24 cellular contexts compared by ENCODE assay signal in the genomic region with DNA sequence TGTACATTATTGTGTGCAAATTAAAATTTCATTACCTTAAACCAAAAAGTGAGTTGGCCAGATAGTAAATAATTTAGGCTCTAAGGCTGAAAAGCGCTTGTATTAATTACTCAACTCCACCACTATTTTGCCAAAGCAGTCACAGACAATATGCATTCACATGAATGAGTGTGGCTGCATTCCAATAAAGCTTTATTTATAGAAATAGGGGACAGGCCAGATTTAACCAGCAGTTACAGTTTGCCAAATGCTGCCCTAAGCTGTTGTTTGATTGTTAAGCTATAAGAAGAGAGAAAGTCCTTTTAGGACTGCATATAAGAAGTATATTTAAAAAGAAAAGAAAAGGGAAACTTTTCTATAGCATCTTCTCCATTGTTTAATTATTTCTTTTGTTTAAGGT.
"Had no signal": no experiment of that assay in that cellular context is flagged by ENCODE, and none has a peak within 500 bp of the region (broad histone marks: within the 10 kb centered on the region; RNA-seq: fewer than 3 reads in every experiment).

No MANE protein-coding gene starts in this region.

- H3K36me3 Mint-ChIP-seq: activated CD4-positive, alpha-beta memory T cell treated with anti-CD3 and anti-CD28 coated beads for 36 hours; activated naive CD4-positive, alpha-beta T cell treated with anti-CD3 and anti-CD28 coated beads, Interleukin-2, amount 50 U/mL, for 72 hours had no signal

- H3K27me3 ChIP-seq: ascending aorta, body of pancreas had no signal

- H3K9me3 Mint-ChIP-seq: activated B cell treated with CpG ODN at 0.5 μM for 24 hours; activated CD4-positive, alpha-beta memory T cell treated with anti-CD3 and anti-CD28 coated beads for 36 hours; activated CD4-positive, alpha-beta T cell treated with anti-CD3 and anti-CD28 coated beads, Interleukin-2, amount 10 ng/mL, durations not matched to agents 7 days and 5 days; activated naive CD8-positive, alpha-beta T cell treated with anti-CD3 and anti-CD28 coated beads, Interleukin-2, amount 50 U/mL, for 24 hours; activated T-cell treated with anti-CD3 and anti-CD28 coated beads, Interleukin-2, amount 50 U/mL, for 4 hours had no signal

- H3K9me3 ChIP-seq: ascending aorta, body of pancreas had no signal

- H3K4me1 ChIP-seq: ascending aorta, body of pancreas had no signal

- DNase-seq: activated B cell treated with CpG ODN at 0.5 μM for 24 hours; activated CD4-positive, alpha-beta memory T cell treated with anti-CD3 and anti-CD28 coated beads for 36 hours; activated CD4-positive, alpha-beta T cell treated with anti-CD3 and anti-CD28 coated beads for 1 hour; activated CD4-positive, alpha-beta T cell treated with anti-CD3 and anti-CD28 coated beads, Interleukin-2, amount 10 ng/mL, durations not matched to agents 7 days and 5 days; activated CD8-positive, alpha-beta memory T cell treated with anti-CD3 and anti-CD28 coated beads for 24 hours; activated effector memory CD4-positive, alpha-beta T cell treated with anti-CD3 and anti-CD28 coated beads, Interleukin-2, amount 50 U/mL, for 16 hours; activated naive CD4-positive, alpha-beta T cell treated with Interleukin-2 at 50 U/mL for 16 hours; activated naive CD8-positive, alpha-beta T cell treated with anti-CD3 and anti-CD28 coated beads, Interleukin-2, amount 50 U/mL, for 24 hours; activated T-cell treated with anti-CD3 and anti-CD28 coated beads, Interleukin-2, amount 50 U/mL, for 4 hours; amniotic stem cell; body of pancreas; Karpas-422; NCI-H1105 treated with DMSO at 0.1 percent for 48 hours; NCI-H1436 treated with DMSO at 0.1 percent for 48 hours; NCI-H1930; NCI-H2227 treated with DMSO at 0.1 percent for 48 hours; NCI-H510A; PC-3; SIG-M5; T-helper 17 cell; T-helper 9 cell had no signal

- H3K4me3 ChIP-seq: ascending aorta, body of pancreas, K562 had no signal

- H3K4me1 Mint-ChIP-seq: activated B cell treated with CpG ODN at 0.5 μM for 24 hours; activated CD4-positive, alpha-beta T cell treated with anti-CD3 and anti-CD28 coated beads, Interleukin-2, amount 10 ng/mL, durations not matched to agents 7 days and 5 days; activated naive CD8-positive, alpha-beta T cell treated with anti-CD3 and anti-CD28 coated beads, Interleukin-2, amount 50 U/mL, for 24 hours; T-helper 17 cell had no signal

- H3K27ac Mint-ChIP-seq: activated B cell treated with CpG ODN at 0.5 μM for 24 hours; activated CD4-positive, alpha-beta memory T cell treated with anti-CD3 and anti-CD28 coated beads for 36 hours; activated CD4-positive, alpha-beta T cell treated with anti-CD3 and anti-CD28 coated beads, Interleukin-2, amount 10 ng/mL, durations not matched to agents 7 days and 5 days; activated naive CD4-positive, alpha-beta T cell treated with anti-CD3 and anti-CD28 coated beads, Interleukin-2, amount 50 U/mL, for 72 hours; activated naive CD8-positive, alpha-beta T cell treated with anti-CD3 and anti-CD28 coated beads, Interleukin-2, amount 50 U/mL, for 24 hours; T-helper 17 cell had no signal

- ATAC-seq: activated naive CD4-positive, alpha-beta T cell treated with anti-CD3 and anti-CD28 coated beads, Interleukin-2, amount 50 U/mL, for 72 hours; activated naive CD8-positive, alpha-beta T cell treated with anti-CD3 and anti-CD28 coated beads, Interleukin-2, amount 50 U/mL, for 24 hours; activated T-cell treated with anti-CD3 and anti-CD28 coated beads, Interleukin-2, amount 50 U/mL, for 4 hours; body of pancreas; K562; PC-3; T-helper 17 cell had no signal

- H3K27me3 Mint-ChIP-seq: activated B cell treated with CpG ODN at 0.5 μM for 24 hours; activated CD4-positive, alpha-beta T cell treated with anti-CD3 and anti-CD28 coated beads, Interleukin-2, amount 10 ng/mL, durations not matched to agents 7 days and 5 days had no signal

- H3K27ac ChIP-seq: ascending aorta, body of pancreas had no signal

- H3K36me3 ChIP-seq: ascending aorta had no signal

- H3K4me3 Mint-ChIP-seq: activated B cell treated with CpG ODN at 0.5 μM for 24 hours; activated CD4-positive, alpha-beta memory T cell treated with anti-CD3 and anti-CD28 coated beads for 36 hours; activated CD4-positive, alpha-beta T cell treated with anti-CD3 and anti-CD28 coated beads, Interleukin-2, amount 10 ng/mL, durations not matched to agents 7 days and 5 days; activated naive CD8-positive, alpha-beta T cell treated with anti-CD3 and anti-CD28 coated beads, Interleukin-2, amount 50 U/mL, for 24 hours; activated T-cell treated with anti-CD3 and anti-CD28 coated beads, Interleukin-2, amount 50 U/mL, for 4 hours; T-helper 17 cell had no signal
